ENCODE assay signal across 12 cellular contexts in genomic region chr18:59379772-59380530, GRCh38.
"Had no signal": no experiment of that assay in that cellular context is flagged by ENCODE, and none has a peak within 500 bp of the region (broad histone marks: within the 10 kb centered on the region; RNA-seq: fewer than 3 reads in every experiment).

No MANE protein-coding gene starts in this region.

- H3K27ac ChIP-seq: cardiac muscle cell, dorsolateral prefrontal cortex, thoracic aorta, upper lobe of right lung, VCaP had no signal

- H3K4me1 ChIP-seq: upper lobe of right lung had no signal

- DNase-seq: activated CD4-positive, CD25-positive, alpha-beta regulatory T cell treated with anti-CD3 and anti-CD28 coated beads, Interleukin-2, amount 50 U/mL, for 72 hours; activated effector memory CD4-positive, alpha-beta T cell treated with anti-CD3 and anti-CD28 coated beads, Interleukin-2, amount 50 U/mL, for 16 hours; activated naive CD4-positive, alpha-beta T cell treated with anti-CD3 and anti-CD28 coated beads, Interleukin-2, amount 50 U/mL, for 16 hours; activated T-cell treated with anti-CD3 and anti-CD28 coated beads, Interleukin-2, amount 50 U/mL, for 72 hours; dorsolateral prefrontal cortex; left cardiac atrium; stimulated activated naive B cell treated with anti-CD40 and anti-IgM and Interleukin-4, amounts not matched to agents 10 μg/mL and 1 μg/mL and 100 μg/mL, for 72 hours; T-helper 17 cell; upper lobe of right lung had no signal

- H3K36me3 ChIP-seq: cardiac muscle cell, thoracic aorta, upper lobe of right lung had no signal

- H3K9me3 ChIP-seq: thoracic aorta, upper lobe of right lung had no signal

- H3K4me3 ChIP-seq: cardiac muscle cell, dorsolateral prefrontal cortex, thoracic aorta, upper lobe of right lung had no signal

- H3K27me3 ChIP-seq: upper lobe of right lung had no signal
